1 cellular context compared by ENCODE assay signal in the genomic region with DNA sequence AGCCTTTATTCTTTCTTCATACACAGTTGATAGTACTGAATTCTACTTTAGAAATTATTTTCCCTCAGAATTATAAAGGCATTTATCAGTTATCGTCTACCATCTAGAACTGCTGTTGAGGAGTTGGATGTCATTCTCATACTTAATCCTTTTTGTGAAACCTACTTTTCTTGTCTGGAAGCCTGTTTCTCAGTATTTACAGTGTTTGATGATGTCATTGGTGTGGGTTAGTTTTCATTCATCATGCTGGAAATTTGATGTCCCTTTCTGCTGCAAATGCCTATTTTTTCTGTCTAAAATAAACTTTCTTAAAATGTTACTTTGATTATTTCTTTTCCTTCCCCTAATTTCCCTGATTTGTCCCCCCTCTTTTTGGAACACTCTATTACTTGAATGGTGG.
TF ChIP-seq lines count a peak whose summit lies in the region.

No MANE protein-coding gene starts in this region.

TF ChIP-seq in HepG2, 621 proteins besides CTCF, POLR2A, EP300 and RAD21:
- TF ChIP-seq SRY (CRISPR knock-in tag; IDR thresholded peaks at IDR 0.05) (no peak), ATF7 (IDR thresholded peaks at IDR 0.05) (peak; percentile 88), ATF7 (CRISPR knock-in tag; IDR thresholded peaks at IDR 0.05) (no peak), CREB1 (IDR thresholded peaks at IDR 0.05) (0 out of 2 replicates have a peak, but pooled peaks have one; percentile 21), CREB1 (CRISPR knock-in tag; IDR thresholded peaks at IDR 0.05) (no peak)
TF ChIP-seq in HepG2: peak in this region for 2.
